10 cellular contexts compared by ENCODE assay signal in genomic region chr3:57006949-57007419, GRCh38. TPM values are rescaled to one million over a fixed set of nuclear protein-coding genes. Genes with fewer than 3 reads are reported as not detected.
DNase-seq lines count a peak whose midpoint lies in the region; ATAC-seq and TF ChIP-seq lines count a peak whose summit lies in the region.
"Had no signal": no experiment of that assay in that cellular context is flagged by ENCODE, and none has a peak within 500 bp of the region (broad histone marks: within the 10 kb centered on the region; RNA-seq: fewer than 3 reads in every experiment).

No MANE protein-coding gene starts in this region.

- H3K27me3 Mint-ChIP-seq in mesothelial cell of epicardium (ENCODE audit: low read depth) = no peaks in the 10 kb centered on the region

- no peak overlapping the region for H3K4me3 Mint-ChIP-seq in mesothelial cell of epicardium

- TF ChIP-seq CTCF in cardiac muscle cell (IDR thresholded peaks at IDR 0.05; ENCODE audit: low read depth, low read length) = peak; percentile 44
- peak; percentile 49 for TF ChIP-seq CTCF in brain microvascular endothelial cell (IDR thresholded peaks at IDR 0.05; ENCODE audit: low read depth, low read length, missing control alignments)
- peak; percentile 26 for TF ChIP-seq CTCF in mesothelial cell of epicardium (IDR thresholded peaks at IDR 0.05; ENCODE audit: unreplicated experiment)
- no peak for TF ChIP-seq CTCF in vagina (IDR thresholded peaks at IDR 0.05)

- no peaks in the 10 kb centered on the region for H3K9me3 ChIP-seq in cardiac muscle cell (ENCODE audit: low read depth)
- no peaks in the 10 kb centered on the region for H3K9me3 ChIP-seq in vagina
- H3K9me3 ChIP-seq: BLaER1 treated with 17β-estradiol and CSF1 and Interleukin-3, amounts not matched to agents 10 nM and 100 nM had no signal

- no peaks in the 10 kb centered on the region for H3K27me3 ChIP-seq in cardiac muscle cell
- H3K27me3 ChIP-seq in brain microvascular endothelial cell (replicated peaks) = no peaks in the 10 kb centered on the region
- no peaks in the 10 kb centered on the region for H3K27me3 ChIP-seq in vagina
- H3K27me3 ChIP-seq: BLaER1 treated with 17β-estradiol and CSF1 and Interleukin-3, amounts not matched to agents 10 nM and 100 nM had no signal

- TF ChIP-seq POLR2A in vagina (IDR thresholded peaks at IDR 0.05) = no peak

- peaks cover 3% of the 10 kb centered on the region for H3K36me3 Mint-ChIP-seq in mesothelial cell of epicardium

- DNase-seq in cardiac muscle cell (ENCODE audit: low read depth in 1 of 2, low spot score in 1 of 2) = peak; percentile 31 to 35
- no peak for DNase-seq in cardiac septum (ENCODE audit: low spot score)
- DNase-seq in brain microvascular endothelial cell = no peak
- no peak for DNase-seq in mesothelial cell of epicardium (ENCODE audit: low spot score in 2 of 2, unreplicated experiment in 2 of 2)
- no peak for DNase-seq in vagina (ENCODE audit: extremely low spot score in 2 of 2)
- DNase-seq in NOMO-1 (lab: John Stamatoyannopoulos, UW; ENCODE audit: unreplicated experiment in 2 of 2) = no peak
- DNase-seq in germinal center (ENCODE audit: low spot score) = no peak

- no peak overlapping the region for H3K27ac ChIP-seq in cardiac muscle cell
- peak overlapping the region; percentile 9 for H3K27ac ChIP-seq in brain microvascular endothelial cell
- H3K27ac ChIP-seq in vagina = peak overlapping the region; percentile 85

- no peaks in the 10 kb centered on the region for H3K9me3 Mint-ChIP-seq in mesothelial cell of epicardium

- intact Hi-C loops in cardiac septum (cut with DNase I) (no loop called here), vagina (cut with DNase I) (loop anchor here (10.0 kb wide), 1 partner anchor 158 kb away; the partner anchor contains the start of gene IL17RD)

- in situ Hi-C loops in brain microvascular endothelial cell (cut with HindIII; ENCODE audit: low pct_ligation_motif_present, low sequenced_read_pairs) = no loop called here

- H3K27ac Mint-ChIP-seq in mesothelial cell of epicardium = peak overlapping the region; percentile 91

- peaks cover 28% of the 10 kb centered on the region for H3K4me1 ChIP-seq in cardiac muscle cell (ENCODE audit: low read depth)
- peaks cover 50% of the 10 kb centered on the region for H3K4me1 ChIP-seq in vagina

- H3K4me3 ChIP-seq in cardiac muscle cell (no peak overlapping the region), brain microvascular endothelial cell (ENCODE audit: low read depth, low read length) (no peak overlapping the region), vagina (no peak overlapping the region)
- H3K4me3 ChIP-seq: BLaER1 treated with 17β-estradiol and CSF1 and Interleukin-3, amounts not matched to agents 10 nM and 100 nM had no signal

- H3K4me1 Mint-ChIP-seq in mesothelial cell of epicardium = peaks cover 37% of the 10 kb centered on the region

- H3K36me3 ChIP-seq in cardiac muscle cell (no peaks in the 10 kb centered on the region), brain microvascular endothelial cell (replicated peaks) (no peaks in the 10 kb centered on the region), vagina (no peaks in the 10 kb centered on the region)
- H3K36me3 ChIP-seq: BLaER1 treated with 17β-estradiol and CSF1 and Interleukin-3, amounts not matched to agents 10 nM and 100 nM had no signal

- no peak for ATAC-seq in HG02798 (IDR thresholded peaks at IDR 0.05; ENCODE audit: poor library complexity, unreplicated experiment)

RNA-seq across cellular contexts. Expression of gene SPATA12, which starts 53.5 kb away (rescaled TPM):
- total RNA-seq in cardiac muscle cell (not detected in 2 replicates), cardiac septum (not detected), mesothelial cell of epicardium (not detected in 3 replicates), vagina (not detected)
- polyA plus RNA-seq in cardiac muscle cell = 0.91 TPM in 1 of 2 replicates, not detected in the other
- total RNA-seq: lung microvascular endothelial cell had no signal

Comparison
In these comparisons a context has a peak if more than half of its experiments do, and no peak if none do; other contexts are left out.
1. DNase-seq: peak in cardiac muscle cell (2 of 2); none in cardiac septum (single experiment), brain microvascular endothelial cell (single experiment), mesothelial cell of epicardium (0 of 2), vagina (0 of 2), NOMO-1 (0 of 2) and germinal center (single experiment).
2. CTCF ChIP-seq: peak in cardiac muscle cell (single experiment), brain microvascular endothelial cell (single experiment) and mesothelial cell of epicardium (single experiment); none in vagina (0 of 3).